8 cellular contexts compared by ENCODE assay signal in the genomic region with DNA sequence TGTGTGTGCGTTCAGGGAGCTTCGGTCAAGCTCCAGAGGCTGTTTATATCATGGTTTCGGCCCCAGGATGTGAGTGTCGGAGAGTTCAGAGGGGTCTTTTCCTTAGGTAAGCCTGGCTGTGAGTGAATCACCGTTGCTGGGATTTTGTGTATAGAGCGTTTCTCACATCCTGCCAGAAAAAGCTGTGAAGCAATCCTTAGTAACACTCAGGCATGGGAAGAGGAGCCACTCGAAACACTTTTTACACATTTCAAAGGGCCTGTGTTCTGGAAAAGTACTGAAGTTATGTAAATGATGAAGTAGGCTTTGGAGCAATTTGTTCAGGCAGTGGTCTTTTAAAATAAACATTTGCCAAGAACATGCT. TPM values are rescaled to one million over a fixed set of nuclear protein-coding genes. Genes with fewer than 3 reads are reported as not detected.
DNase-seq lines count a peak whose midpoint lies in the region; ATAC-seq and TF ChIP-seq lines count a peak whose summit lies in the region.

No MANE protein-coding gene starts in this region.

- H3K4me3 ChIP-seq in MM.1S (ENCODE audit: low read length) (peak overlapping the region; percentile 100), mononuclear cell (ENCODE audit: low read length) (peak overlapping the region; percentile 84)

- H3K4me2 ChIP-seq in MM.1S (ENCODE audit: low read depth, low read length), result peak overlapping the region; percentile 99

- peaks cover 51% of the 10 kb centered on the region for H3K4me1 Mint-ChIP-seq in central memory CD8-positive, alpha-beta T cell

- peaks cover 1% of the 10 kb centered on the region; the same call in 1 of the 2 replicates for H3K4me1 ChIP-seq in MM.1S (ENCODE audit: low read length)
- H3K4me1 ChIP-seq in mononuclear cell (ENCODE audit: insufficient read depth, low read length), result peaks cover 89% of the 10 kb centered on the region

- no peaks in the 10 kb centered on the region for H3K9me3 Mint-ChIP-seq in central memory CD8-positive, alpha-beta T cell

- no peak for ATAC-seq in central memory CD8-positive, alpha-beta T cell (replicated peaks; ENCODE audit: extremely low read depth, poor library complexity, severe bottlenecking)
- ATAC-seq in sciatic nerve (no peak), GM19463 (IDR thresholded peaks at IDR 0.05; ENCODE audit: unreplicated experiment) (no peak)

- peak overlapping the region; percentile 92 for H3K9ac ChIP-seq in MM.1S (ENCODE audit: low read length)

- H3K4me3 Mint-ChIP-seq in central memory CD8-positive, alpha-beta T cell, result peak overlapping the region; percentile 96

- H3K27me3 ChIP-seq in MM.1S (replicated peaks; ENCODE audit: insufficient read depth, low read length) (peaks cover 23% of the 10 kb centered on the region), mononuclear cell (ENCODE audit: insufficient read depth, low read length) (no peaks in the 10 kb centered on the region)

- no peak for TF ChIP-seq CTCF in C4-2B (conservative IDR thresholded peaks at IDR 0.05)
- no peak for TF ChIP-seq CTCF in MM.1S (IDR thresholded peaks at IDR 0.05; ENCODE audit: low read length)

- no peaks in the 10 kb centered on the region for H3K27me3 Mint-ChIP-seq in central memory CD8-positive, alpha-beta T cell

- intact Hi-C loops in sciatic nerve (cut with DNase I), result no loop called here

- DNase-seq in MM.1S, result no peak
- no peak for DNase-seq in central memory CD8-positive, alpha-beta T cell (ENCODE audit: low spot score in 2 of 2)
- DNase-seq in sciatic nerve (ENCODE audit: low spot score), result no peak
- DNase-seq in cortex of kidney (lab: John Stamatoyannopoulos, UW), result no peak
- no peak for DNase-seq in occipital lobe (lab: John Stamatoyannopoulos, UW)

- H3K9me3 ChIP-seq in MM.1S (replicated peaks; ENCODE audit: insufficient read depth, low read length) (no peaks in the 10 kb centered on the region), mononuclear cell (ENCODE audit: low read depth, low read length) (no peaks in the 10 kb centered on the region)

- no peaks in the 10 kb centered on the region for H3F3A ChIP-seq in MM.1S (ENCODE audit: insufficient read depth, low read length)

- peak overlapping the region; percentile 67 for H2AFZ ChIP-seq in MM.1S (ENCODE audit: low read length)

- no peaks in the 10 kb centered on the region for H3K36me3 ChIP-seq in MM.1S (replicated peaks; ENCODE audit: insufficient read depth, low read length)

- H3K79me2 ChIP-seq in MM.1S (ENCODE audit: low read length), result peaks cover 55% of the 10 kb centered on the region

- peak overlapping the region; percentile 79 for H3K27ac ChIP-seq in C4-2B
- H3K27ac ChIP-seq in MM.1S (ENCODE audit: low read length), result peak overlapping the region; percentile 10; the same call in 1 of the 2 replicates

- no peaks in the 10 kb centered on the region for H3K9me2 ChIP-seq in MM.1S (replicated peaks; ENCODE audit: insufficient read depth, low read length)

- H3K27ac Mint-ChIP-seq in central memory CD8-positive, alpha-beta T cell (ENCODE audit: low read depth), result peak overlapping the region; percentile 76

- no peaks in the 10 kb centered on the region for H4K20me1 ChIP-seq in MM.1S (ENCODE audit: insufficient read depth, low read length)

- H3K36me3 Mint-ChIP-seq in central memory CD8-positive, alpha-beta T cell (ENCODE audit: insufficient read depth), result peaks cover 18% of the 10 kb centered on the region

RNA-seq across cellular contexts. Expression of gene PGS1, which starts 0.7 kb away (rescaled TPM):
- total RNA-seq in mononuclear cell, result 62.8 TPM
- total RNA-seq in sciatic nerve, result 59.2 TPM
- 39.0 TPM for total RNA-seq in occipital lobe

RNA-seq across cellular contexts. Expression of gene SOCS3, which starts 19.2 kb away (rescaled TPM):
- total RNA-seq in mononuclear cell, result 503 TPM
- total RNA-seq in sciatic nerve, result 144 TPM
- total RNA-seq in occipital lobe, result 8.3 TPM

Comparison
In these comparisons a context has a peak if more than half of its experiments do, and no peak if none do; other contexts are left out.
1. RNA of gene SOCS3, which starts 19.2 kb away (total RNA-seq): 503 TPM in mononuclear cell (single experiment) and 144 TPM in sciatic nerve (single experiment); 8.3 TPM in occipital lobe (single experiment); every median in the first group is over 10 times any median in the second.